8 cellular contexts compared by ENCODE assay signal in the genomic region with DNA sequence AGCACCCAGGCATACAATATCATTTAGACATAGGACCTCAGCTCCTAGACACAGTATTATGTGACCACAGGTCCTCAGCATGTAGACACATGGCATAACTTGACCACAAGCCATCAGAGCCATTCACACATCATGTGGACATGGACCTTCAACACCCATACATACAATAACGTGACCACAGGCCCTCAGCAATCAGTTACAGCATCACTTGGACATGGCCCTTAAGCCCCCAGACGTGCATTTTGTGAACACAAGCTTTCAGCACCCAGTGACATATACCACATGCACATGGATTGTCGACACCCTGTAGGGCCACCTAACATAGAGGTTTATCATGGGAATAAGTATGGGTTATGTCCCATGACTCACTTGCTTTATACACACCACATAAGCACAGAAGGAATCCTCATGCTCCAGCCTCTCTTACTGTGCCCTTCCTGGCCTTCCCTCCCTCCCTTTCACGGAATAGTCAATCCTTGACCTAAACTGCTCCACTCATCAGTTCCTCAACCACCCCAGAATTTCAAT. TPM values are rescaled to one million over a fixed set of nuclear protein-coding genes. Genes with fewer than 3 reads are reported as not detected.
DNase-seq lines count a peak whose midpoint lies in the region; ATAC-seq, FAIRE-seq and TF ChIP-seq lines count a peak whose summit lies in the region.

No MANE protein-coding gene starts in this region.

- DNase-seq in CD4-positive, alpha-beta memory T cell = no peak
- DNase-seq in SK-N-MC (ENCODE audit: low read depth, low spot score) (no peak), endothelial cell of umbilical vein (ENCODE audit: low read depth, low spot score) (no peak), psoas muscle (no peak), GM20000 (ENCODE audit: low spot score) (no peak), AG20443 (ENCODE audit: low spot score) (no peak)

- POLR2A ChIA-PET in CD4-positive, alpha-beta memory T cell (lab: Charles Lee; ENCODE audit: partially characterized antibody) = interaction anchor here (4.9 kb wide), 1 partner anchor 12 kb away, joined by 62 read pairs; no protein-coding TSS in a partner anchor
- POLR2A ChIA-PET in endothelial cell of umbilical vein (lab: Charles Lee) = no interaction called here

- dilution Hi-C loops in endothelial cell of umbilical vein (cut with MboI; ENCODE audit: extremely low pct_ligation_motif_present, low sequenced_read_pairs) = no loop called here

- no peaks in the 10 kb centered on the region for H4K20me1 ChIP-seq in endothelial cell of umbilical vein (replicated peaks; ENCODE audit: control insufficient read depth, extremely low read depth, insufficient read depth, low read length)

- no peak overlapping the region for H3K27ac ChIP-seq in CD4-positive, alpha-beta memory T cell (ENCODE audit: low read depth, low read length)
- H3K27ac ChIP-seq in SK-N-MC = no peak overlapping the region
- H3K27ac ChIP-seq in endothelial cell of umbilical vein (ENCODE audit: insufficient read depth, low read depth, low read length) = no peak overlapping the region
- H3K27ac ChIP-seq in psoas muscle = no peak overlapping the region

- no peak overlapping the region for H3K4me2 ChIP-seq in endothelial cell of umbilical vein (ENCODE audit: insufficient read depth, low read length)

- H3K4me1 ChIP-seq in CD4-positive, alpha-beta memory T cell (ENCODE audit: insufficient read depth, low read length) = peaks cover 35% of the 10 kb centered on the region
- peaks cover 8% of the 10 kb centered on the region for H3K4me1 ChIP-seq in endothelial cell of umbilical vein (ENCODE audit: control insufficient read depth, extremely low read depth, insufficient read depth, low read length)
- H3K4me1 ChIP-seq in psoas muscle = no peaks in the 10 kb centered on the region

- no peak for TF ChIP-seq POLR2A in endothelial cell of umbilical vein (IDR thresholded peaks at IDR 0.05; ENCODE audit: low read depth, low read length)

- H3K79me2 ChIP-seq in endothelial cell of umbilical vein (ENCODE audit: control insufficient read depth, insufficient read depth, low read length) = peaks cover 10% of the 10 kb centered on the region

- no peak for ATAC-seq in psoas muscle
- ATAC-seq in GM18873 (IDR thresholded peaks at IDR 0.05; ENCODE audit: low FRiP score, unreplicated experiment) = no peak
- ATAC-seq in GM19395 (IDR thresholded peaks at IDR 0.05; ENCODE audit: unreplicated experiment) = no peak

- H3K27ac Mint-ChIP-seq in CD4-positive, alpha-beta memory T cell = peak overlapping the region; percentile 81 to 98 (median 93)

- peak overlapping the region in 7 of 8 donors; percentile 40 to 92 (median 91) for H3K4me3 Mint-ChIP-seq in CD4-positive, alpha-beta memory T cell

- H3K36me3 Mint-ChIP-seq in CD4-positive, alpha-beta memory T cell = peaks cover 30 to 59% of the 10 kb centered on the region in 2 donors

- H3K9me1 ChIP-seq in endothelial cell of umbilical vein (replicated peaks; ENCODE audit: control insufficient read depth, extremely low read depth, insufficient read depth, low read length) = no peaks in the 10 kb centered on the region

- no peak for TF ChIP-seq CTCF in endothelial cell of umbilical vein (IDR thresholded peaks at IDR 0.05; ENCODE audit: extremely low read depth in 1 of 2, insufficient read depth in 1 of 2, low read depth in 1 of 2, low read length in 2 of 2)
- no peak for TF ChIP-seq CTCF in psoas muscle (IDR thresholded peaks at IDR 0.05)
- TF ChIP-seq CTCF in GM20000 (IDR thresholded peaks at IDR 0.05; ENCODE audit: extremely low read depth, missing control alignments) = no peak

- no peak overlapping the region for H2AFZ ChIP-seq in endothelial cell of umbilical vein (ENCODE audit: low read depth, low read length)

- H3K36me3 ChIP-seq in CD4-positive, alpha-beta memory T cell (ENCODE audit: insufficient read depth, low read length) = peaks cover 17% of the 10 kb centered on the region
- peaks cover 44% of the 10 kb centered on the region; the same call in 1 of the 2 replicates for H3K36me3 ChIP-seq in SK-N-MC (ENCODE audit: insufficient read depth, low read length)
- peaks cover 0 to 13% of the 10 kb centered on the region in 2 experiments for H3K36me3 ChIP-seq in endothelial cell of umbilical vein (ENCODE audit: control insufficient read depth in 2 of 2, extremely low read depth in 1 of 2, insufficient read depth in 2 of 2, low read length in 2 of 2)
- H3K36me3 ChIP-seq in psoas muscle (ENCODE audit: insufficient read depth in 1 of 2, low read depth in 1 of 2) = peaks cover 0 to 18% of the 10 kb centered on the region in 2 donors

- no peak overlapping the region for H3K4me3 ChIP-seq in CD4-positive, alpha-beta memory T cell (ENCODE audit: low read length in 2 of 2)
- H3K4me3 ChIP-seq in SK-N-MC = peak overlapping the region; percentile 80
- H3K4me3 ChIP-seq in endothelial cell of umbilical vein (replicated peaks in 1 of 3; ENCODE audit: insufficient read depth in 1 of 3, low read depth in 1 of 3, low read length in 3 of 3) = no peak overlapping the region
- H3K4me3 ChIP-seq in psoas muscle = peak overlapping the region; percentile 73

- no peaks in the 10 kb centered on the region for H3K27me3 ChIP-seq in CD4-positive, alpha-beta memory T cell (ENCODE audit: insufficient read depth, low read length)
- no peaks in the 10 kb centered on the region for H3K27me3 ChIP-seq in endothelial cell of umbilical vein (ENCODE audit: control insufficient read depth in 2 of 2, insufficient read depth in 2 of 2, low read length in 2 of 2)
- peaks cover 0 to 40% (median 0%) of the 10 kb centered on the region in 3 donors for H3K27me3 ChIP-seq in psoas muscle (ENCODE audit: insufficient read depth in 3 of 3, low read length in 2 of 3)

- no peaks in the 10 kb centered on the region for H3K9me3 ChIP-seq in CD4-positive, alpha-beta memory T cell (ENCODE audit: control insufficient read depth in 1 of 2, low read length in 2 of 2)
- H3K9me3 ChIP-seq in SK-N-MC (ENCODE audit: low read depth, low read length) = no peaks in the 10 kb centered on the region
- no peaks in the 10 kb centered on the region for H3K9me3 ChIP-seq in endothelial cell of umbilical vein (replicated peaks; ENCODE audit: control insufficient read depth, insufficient read depth, low read length)
- no peaks in the 10 kb centered on the region for H3K9me3 ChIP-seq in psoas muscle

- H3K9me3 Mint-ChIP-seq in CD4-positive, alpha-beta memory T cell = peaks cover 0 to 9% (median 0%) of the 10 kb centered on the region in 8 donors

- TSS peak; percentile 14 for BruUV-seq in endothelial cell of umbilical vein (replicated peaks; lab: Mats Ljungman, UMichigan)

- peaks cover 32 to 75% (median 40%) of the 10 kb centered on the region in 4 donors for H3K4me1 Mint-ChIP-seq in CD4-positive, alpha-beta memory T cell

- peak; percentile 18 for FAIRE-seq in endothelial cell of umbilical vein (lab: Jason Lieb, UNC)

- no peaks in the 10 kb centered on the region for H3K27me3 Mint-ChIP-seq in CD4-positive, alpha-beta memory T cell

- intact Hi-C loops in CD4-positive, alpha-beta memory T cell (cut with micrococcal nuclease) = loop anchor here (5.0 kb wide), 1 partner anchor 143 kb away; a partner anchor contains a TSS
- intact Hi-C loops in endothelial cell of umbilical vein (cut with micrococcal nuclease) (no loop called here), psoas muscle (cut with DNase I) (loop anchor here (5.0 to 10.0 kb wide), 2 partner anchors 141 to 198 kb away; a partner anchor contains a TSS)

- WGBS in psoas muscle, 3 donors = 66 to 90% (median 86%) methylated on average over 4 of the region's 4 CpGs

- no peak overlapping the region for H3K9ac ChIP-seq in SK-N-MC (ENCODE audit: insufficient read length)
- H3K9ac ChIP-seq in endothelial cell of umbilical vein (replicated peaks; ENCODE audit: extremely low read depth, insufficient read depth, low read length) = no peak overlapping the region

- CTCF ChIA-PET in CD4-positive, alpha-beta memory T cell (lab: Charles Lee; ENCODE audit: partially characterized antibody) = no interaction called here
- CTCF ChIA-PET in endothelial cell of umbilical vein (lab: Charles Lee) = no interaction called here

RNA-seq across cellular contexts. Expression of a gene that starts 1.9 kb away (rescaled TPM):
- 100 to 1,000 TPM; 159 to 163 TPM for total RNA-seq in CD4-positive, alpha-beta memory T cell
- polyA plus RNA-seq in CD4-positive, alpha-beta memory T cell = 10 to 100 TPM; 10.0 to 24.4 TPM
- total RNA-seq in endothelial cell of umbilical vein = 15.9 and 17.3 TPM in 2 replicates
- polyA plus RNA-seq in endothelial cell of umbilical vein = 17.8 and 18.9 TPM in 2 replicates
- polyA plus RNA-seq in endothelial cell of umbilical vein (2011; cell fraction: cytosol; rRNA removed) = 10.6 and 11.6 TPM in 2 replicates
- polyA plus RNA-seq in endothelial cell of umbilical vein (2011; cell fraction: nucleus; rRNA removed) = 193 and 196 TPM in 2 replicates
- 28.7 and 34.8 TPM in 2 replicates for polyA plus RNA-seq in endothelial cell of umbilical vein (2012)
- polyA minus RNA-seq in endothelial cell of umbilical vein = 11.1 and 12.1 TPM in 2 replicates
- 9.8 TPM for polyA minus RNA-seq in endothelial cell of umbilical vein (2011; cell fraction: cytosol; rRNA and poly(A)+ RNA removed)
- 19.3 and 20.2 TPM in 2 replicates for polyA minus RNA-seq in endothelial cell of umbilical vein (2011; cell fraction: nucleus; rRNA and poly(A)+ RNA removed)
- 10 to 100 TPM; 20.0 to 56.4 (median 28.1) TPM for total RNA-seq in psoas muscle
- 10 to 100 TPM in 2 of 3 donors, 1 to 10 TPM in 1; 9.2 to 45.2 (median 23.2) TPM for polyA plus RNA-seq in psoas muscle

RNA-seq across cellular contexts. Expression of a gene that starts 9.8 kb away (rescaled TPM):
- 10 to 100 TPM; 19.9 to 23.4 TPM for total RNA-seq in CD4-positive, alpha-beta memory T cell
- polyA plus RNA-seq in CD4-positive, alpha-beta memory T cell = 1 to 10 TPM; 1.6 to 3.4 TPM
- total RNA-seq in endothelial cell of umbilical vein (8.6 and 9.8 TPM in 2 replicates), psoas muscle (1 to 10 TPM; 3.4 to 8.2 (median 4.8) TPM)
- polyA plus RNA-seq in endothelial cell of umbilical vein (2.8 and 3.1 TPM in 2 replicates), psoas muscle (1 to 10 TPM in 2 of 3 donors, under 1 TPM in 1; 0.89 to 5.2 (median 1.5) TPM)
- polyA plus RNA-seq in endothelial cell of umbilical vein (2011; cell fraction: cytosol; rRNA removed) = 2.0 and 2.2 TPM in 2 replicates
- polyA plus RNA-seq in endothelial cell of umbilical vein (2011; cell fraction: nucleus; rRNA removed) = 21.0 and 22.2 TPM in 2 replicates
- polyA plus RNA-seq in endothelial cell of umbilical vein (2012) = 2.6 and 3.2 TPM in 2 replicates
- polyA minus RNA-seq in endothelial cell of umbilical vein = 32.9 and 41.3 TPM in 2 replicates
- polyA minus RNA-seq in endothelial cell of umbilical vein (2011; cell fraction: cytosol; rRNA and poly(A)+ RNA removed) = 9.6 TPM
- 35.3 and 39.4 TPM in 2 replicates for polyA minus RNA-seq in endothelial cell of umbilical vein (2011; cell fraction: nucleus; rRNA and poly(A)+ RNA removed)

RNA-seq across cellular contexts. Expression of a gene that starts 35.5 kb away (rescaled TPM):
- total RNA-seq in CD4-positive, alpha-beta memory T cell = not detected
- polyA plus RNA-seq in CD4-positive, alpha-beta memory T cell = not detected
- total RNA-seq in endothelial cell of umbilical vein (8.3 and 11.3 TPM in 2 replicates), psoas muscle (under 1 TPM; 0.13 to 0.34 (median 0.20) TPM)
- polyA plus RNA-seq in endothelial cell of umbilical vein (9.2 and 12.7 TPM in 2 replicates), psoas muscle (under 1 TPM; 0.03 to 0.16 (median 0.08) TPM)
- polyA plus RNA-seq in endothelial cell of umbilical vein (2011; cell fraction: cytosol; rRNA removed) = 3.3 and 4.3 TPM in 2 replicates
- 40.1 and 47.3 TPM in 2 replicates for polyA plus RNA-seq in endothelial cell of umbilical vein (2011; cell fraction: nucleus; rRNA removed)
- 6.0 and 6.7 TPM in 2 replicates for polyA plus RNA-seq in endothelial cell of umbilical vein (2012)
- 8.8 and 10.2 TPM in 2 replicates for polyA minus RNA-seq in endothelial cell of umbilical vein
- 0.41 TPM for polyA minus RNA-seq in endothelial cell of umbilical vein (2011; cell fraction: cytosol; rRNA and poly(A)+ RNA removed)
- polyA minus RNA-seq in endothelial cell of umbilical vein (2011; cell fraction: nucleus; rRNA and poly(A)+ RNA removed) = 10.3 and 11.0 TPM in 2 replicates

Comparison
In these comparisons a context has a peak if more than half of its experiments do, and no peak if none do; other contexts are left out.
1. H3K4me3 ChIP-seq: peak in SK-N-MC (single experiment) and psoas muscle (single experiment); none in CD4-positive, alpha-beta memory T cell (0 of 2) and endothelial cell of umbilical vein (0 of 3).